In genomic region chr2:20822535-20823490, GRCh38 we compare ENCODE assay signal across 8 cellular contexts. TPM values are rescaled to one million over a fixed set of nuclear protein-coding genes. Genes with fewer than 3 reads are reported as not detected.
A peak's percentile ranks its signal among the peaks of the same experiment; 100 is the strongest.
DNase-seq lines count a peak whose midpoint lies in the region; ATAC-seq and TF ChIP-seq lines count a peak whose summit lies in the region.

LDAH (minus strand) TSS chr2:20823101; CDS start chr2:20801463, 21,638 bp downstream.

- H3K27ac ChIP-seq in endodermal cell (ENCODE audit: low read depth, low read length), result peak within 1 kb of the TSS; percentile 87

- H3K27ac Mint-ChIP-seq in endodermal cell, result peak within 1 kb of the TSS; percentile 99

- H3K9ac ChIP-seq in NT2/D1 (ENCODE audit: insufficient read length, low read depth) (peak within 1 kb of the TSS; percentile 90), endodermal cell (ENCODE audit: extremely low read depth, low read length, poor library complexity, severe bottlenecking) (peak within 1 kb of the TSS; percentile 97)

- peak within 1 kb of the TSS; percentile 85 for H3K4me3 ChIP-seq in NT2/D1 (ENCODE audit: insufficient read length, low read depth)
- peak within 1 kb of the TSS; percentile 99 for H3K4me3 ChIP-seq in endodermal cell (ENCODE audit: low read length)

- no peaks in the 10 kb centered on the region for H3K36me3 Mint-ChIP-seq in endodermal cell (ENCODE audit: low read depth)

- H3K27me3 ChIP-seq in NT2/D1 (ENCODE audit: insufficient read depth, insufficient read length) (peaks cover 26% of the 10 kb centered on the region), endodermal cell (ENCODE audit: control insufficient read depth, insufficient read depth, low read length, poor library complexity, severe bottlenecking) (peaks cover 34% of the 10 kb centered on the region)

- no peak for TF ChIP-seq CTCF in endodermal cell (conservative IDR thresholded peaks at IDR 0.05)

- peak; percentile 91 for ATAC-seq in GM21367 (IDR thresholded peaks at IDR 0.05; ENCODE audit: unreplicated experiment)

- H3K4me1 Mint-ChIP-seq in endodermal cell, result peaks cover 2% of the 10 kb centered on the region

- peaks cover 34% of the 10 kb centered on the region for H3K27me3 Mint-ChIP-seq in endodermal cell (ENCODE audit: insufficient read depth)

- H3K4me1 ChIP-seq in NT2/D1 (ENCODE audit: insufficient read depth, insufficient read length), result no peaks in the 10 kb centered on the region
- no peaks in the 10 kb centered on the region for H3K4me1 ChIP-seq in endodermal cell (ENCODE audit: control insufficient read depth, insufficient read depth, low read length)

- H3K9me3 ChIP-seq in NT2/D1 (ENCODE audit: insufficient read depth, low read length) (no peaks in the 10 kb centered on the region), endodermal cell (ENCODE audit: control insufficient read depth, low read length) (no peaks in the 10 kb centered on the region)

- peak within 1 kb of the TSS; percentile 98 for H3K4me3 Mint-ChIP-seq in endodermal cell

- H3K9me3 Mint-ChIP-seq in endodermal cell, result peaks cover 7% of the 10 kb centered on the region

- 1 to 3% methylated on average over 28 to 46 of the region's 46 CpGs for WGBS in endodermal cell (ENCODE audit: insufficient coverage in 1 of 2, insufficient read length in 1 of 2), 2 experiments

- H3K36me3 ChIP-seq in NT2/D1 (ENCODE audit: insufficient read depth, insufficient read length, low read length), result peaks cover under 1% of the 10 kb centered on the region
- H3K36me3 ChIP-seq in endodermal cell (ENCODE audit: control insufficient read depth, insufficient read depth, low read length), result no peaks in the 10 kb centered on the region

- DNase-seq in COR-L47 (lab: John Stamatoyannopoulos, UW), result peak; percentile 95
- peak; percentile 85 for DNase-seq in HT1080 (ENCODE audit: low read depth)
- DNase-seq in NT2/D1 (ENCODE audit: low read depth, low spot score), result peak; percentile 92
- peak; percentile 58 for DNase-seq in activated CD8-positive, alpha-beta memory T cell treated with anti-CD3 and anti-CD28 coated beads, Interleukin-2, amount 50 U/mL, for 1 hour (ENCODE audit: extremely low read depth)
- peak; percentile 98 for DNase-seq in endodermal cell
- DNase-seq in mesenteric fat pad (ENCODE audit: low spot score), result peak; percentile 96
- peak; percentile 75 for DNase-seq in stimulated activated CD8-positive, alpha-beta memory T cell treated with anti-CD3 and anti-CD28 coated beads, Interleukin-15, amount 100 ng/mL, for 1 hour (ENCODE audit: low read depth)

RNA-seq across cellular contexts. Expression of gene LDAH, which starts in this region (rescaled TPM):
- 14.9 and 17.8 TPM in 2 replicates for total RNA-seq in HT1080 (2014; rRNA removed; shearing (Covaris generic))
- polyA plus RNA-seq in HT1080 (2015; cell fraction: cytosol; rRNA removed), result 16.1 and 19.0 TPM in 2 replicates
- polyA plus RNA-seq in HT1080 (2015; cell fraction: nucleus; rRNA removed), result 24.1 and 27.3 TPM in 2 replicates
- total RNA-seq in endodermal cell, result 10 to 100 TPM; 28.7 to 42.2 TPM
- polyA plus RNA-seq in endodermal cell (2013, experiment 1 of 2), result 43.3 TPM
- 33.5 TPM for polyA plus RNA-seq in endodermal cell (2013, experiment 2 of 2)
- total RNA-seq in mesenteric fat pad, result 12.7 TPM

Comparison
In these comparisons a context has a peak if more than half of its experiments do, and no peak if none do; other contexts are left out.
1. Peak in every context shown above with its lines: DNase-seq, ATAC-seq, H3K4me3 ChIP-seq and H3K27ac ChIP-seq.